ENCODE assay signal across 28 cellular contexts in the genomic region with DNA sequence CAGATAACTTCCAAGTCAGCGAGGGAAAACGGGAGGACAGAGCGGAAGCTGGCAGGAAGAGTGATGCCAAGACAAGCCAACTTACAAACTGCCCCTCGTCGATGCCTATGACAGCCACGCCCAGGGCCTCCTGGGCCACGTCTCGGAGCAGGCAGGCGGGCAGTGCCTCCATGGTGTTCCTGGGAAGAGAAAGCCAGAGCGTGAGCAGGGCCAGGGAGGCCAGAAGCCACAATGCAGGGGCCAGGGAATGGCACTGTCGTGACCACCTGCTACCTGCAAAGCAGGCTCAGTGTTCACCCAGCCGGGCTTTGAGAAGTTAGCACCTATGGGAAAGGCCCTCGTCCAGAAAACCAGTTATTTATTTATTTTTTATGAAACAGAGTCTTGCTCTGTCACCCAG. TPM values are rescaled to one million over a fixed set of nuclear protein-coding genes. Genes with fewer than 3 reads are reported as not detected.
"Had no signal": no experiment of that assay in that cellular context is flagged by ENCODE, and none has a peak within 500 bp of the region (broad histone marks: within the 10 kb centered on the region; RNA-seq: fewer than 3 reads in every experiment).

No MANE protein-coding gene starts in this region.

- H3K4me3 Mint-ChIP-seq: activated CD8-positive, alpha-beta T cell treated with anti-CD3 and anti-CD28 coated beads, Interleukin-2, amount 10 ng/mL, durations not matched to agents 7 days and 5 days; activated naive CD8-positive, alpha-beta T cell treated with anti-CD3 and anti-CD28 coated beads for 36 hours; activated T-cell treated with anti-CD3 and anti-CD28 coated beads, Interleukin-2, amount 50 U/mL, for 4 hours; T-helper 1 cell treated with Interleukin-12 subunit alpha and Interleukin-12 subunit beta and Interleukin-4 antibody, amounts not matched to agents 30 μg/mL and 1 μg/mL, for 36 hours; WTC11 had no signal

- H3K27ac Mint-ChIP-seq: activated CD8-positive, alpha-beta T cell treated with anti-CD3 and anti-CD28 coated beads, Interleukin-2, amount 10 ng/mL, durations not matched to agents 7 days and 5 days; activated naive CD8-positive, alpha-beta T cell treated with anti-CD3 and anti-CD28 coated beads for 36 hours; T-helper 1 cell treated with Interleukin-12 subunit alpha and Interleukin-12 subunit beta and Interleukin-4 antibody, amounts not matched to agents 30 μg/mL and 1 μg/mL, for 36 hours; WTC11 had no signal

- H3K27me3 ChIP-seq: breast epithelium, Peyer's patch, SJSA1 had no signal

- ATAC-seq: activated CD8-positive, alpha-beta T cell treated with anti-CD3 and anti-CD28 coated beads, Interleukin-2, amount 10 ng/mL, durations not matched to agents 7 days and 5 days; activated T-cell treated with anti-CD3 and anti-CD28 coated beads, Interleukin-2, amount 50 U/mL, for 4 hours; WTC11 had no signal

- H3K27ac ChIP-seq: breast epithelium, Peyer's patch, SJSA1 had no signal

- DNase-seq: activated CD4-positive, alpha-beta T cell treated with anti-CD3 and anti-CD28 coated beads for 48 hours; activated CD4-positive, alpha-beta T cell treated with anti-CD3 and anti-CD28 coated beads, Interleukin-2, amount 50 U/mL, for 4 hours; activated CD4-positive, CD25-positive, alpha-beta regulatory T cell treated with anti-CD3 and anti-CD28 coated beads, Interleukin-2, amount 50 U/mL, for 72 hours; activated CD8-positive, alpha-beta memory T cell treated with anti-CD3 and anti-CD28 coated beads, Interleukin-2, amount 50 U/mL, for 48 hours; activated CD8-positive, alpha-beta T cell treated with anti-CD3 and anti-CD28 coated beads, Interleukin-2, amount 10 ng/mL, durations not matched to agents 7 days and 5 days; activated effector memory CD4-positive, alpha-beta T cell treated with anti-CD3 and anti-CD28 coated beads, Interleukin-2, amount 50 U/mL, for 16 hours; activated naive CD4-positive, alpha-beta T cell treated with Interleukin-2 at 50 U/mL for 16 hours; activated naive CD8-positive, alpha-beta T cell treated with anti-CD3 and anti-CD28 coated beads for 36 hours; activated T-cell treated with anti-CD3 and anti-CD28 coated beads, Interleukin-2, amount 50 U/mL, for 4 hours; anterior cingulate cortex; caudate nucleus; KG1; MV-4-11; NCI-H1092 treated with DMSO at 0.1 percent for 48 hours; NCI-H1417 treated with DMSO at 0.1 percent for 48 hours; NCI-H1694; NCI-H2029; NCI-H2107; NCI-H2171 treated with DMSO at 0.1 percent for 48 hours; NCI-H510A treated with DMSO at 0.1 percent for 48 hours; Peyer's patch; SHP77 had no signal

- H3K9me3 ChIP-seq: breast epithelium, Peyer's patch, SJSA1 had no signal

- H3K4me3 ChIP-seq: breast epithelium, Peyer's patch, SJSA1 had no signal

- H3K36me3 ChIP-seq: breast epithelium, Peyer's patch had no signal

- H3K9me3 Mint-ChIP-seq: activated naive CD8-positive, alpha-beta T cell treated with anti-CD3 and anti-CD28 coated beads for 36 hours; activated T-cell treated with anti-CD3 and anti-CD28 coated beads, Interleukin-2, amount 50 U/mL, for 4 hours; T-helper 1 cell treated with Interleukin-12 subunit alpha and Interleukin-12 subunit beta and Interleukin-4 antibody, amounts not matched to agents 30 μg/mL and 1 μg/mL, for 36 hours; WTC11 had no signal

- H3K27me3 Mint-ChIP-seq: activated naive CD8-positive, alpha-beta T cell treated with anti-CD3 and anti-CD28 coated beads for 36 hours had no signal

RNA-seq across cellular contexts. Expression of gene C17orf99, which starts 36.3 kb away (rescaled TPM):
- total RNA-seq: activated CD8-positive, alpha-beta T cell treated with anti-CD3 and anti-CD28 coated beads, Interleukin-2, amount 10 ng/mL, durations not matched to agents 7 days and 5 days; activated naive CD8-positive, alpha-beta T cell treated with anti-CD3 and anti-CD28 coated beads for 36 hours; activated T-cell treated with anti-CD3 and anti-CD28 coated beads, Interleukin-2, amount 50 U/mL, for 4 hours; breast epithelium; MCF 10A; SJSA1; WTC11 had no signal
- polyA plus RNA-seq: adipose tissue had no signal
